ENCODE assay signal across 13 cellular contexts in genomic region chr16:64144612-64145011, GRCh38.
"Had no signal": no experiment of that assay in that cellular context is flagged by ENCODE, and none has a peak within 500 bp of the region (broad histone marks: within the 10 kb centered on the region; RNA-seq: fewer than 3 reads in every experiment).

No MANE protein-coding gene starts in this region.

- DNase-seq: activated CD4-positive, alpha-beta T cell treated with anti-CD3 and anti-CD28 coated beads, Interleukin-2, amount 50 U/mL, for 1 hour; activated CD8-positive, alpha-beta memory T cell treated with anti-CD3 and anti-CD28 coated beads for 24 hours; activated naive CD8-positive, alpha-beta T cell treated with anti-CD3 and anti-CD28 coated beads for 36 hours; anterior cingulate cortex; cerebellar nuclear complex; effector memory CD4-positive, alpha-beta T cell; left lung; mammary epithelial cell; naive thymus-derived CD8-positive, alpha-beta T cell; right cardiac atrium; stimulated activated naive CD8-positive, alpha-beta T cell treated with anti-CD3 and anti-CD28 coated beads, Interleukin-15, Interleukin-2, amounts not matched to agents 100 U/mL and 50 U/mL, for 24 hours; trophoblast cell had no signal

- FAIRE-seq: keratinocyte had no signal

- ATAC-seq: left lung; naive thymus-derived CD8-positive, alpha-beta T cell; right cardiac atrium; stimulated activated naive CD8-positive, alpha-beta T cell treated with anti-CD3 and anti-CD28 coated beads, Interleukin-15, Interleukin-2, amounts not matched to agents 100 U/mL and 50 U/mL, for 24 hours had no signal
